In genomic region chr11:1548221-1549070, GRCh38 we compare ENCODE assay signal across 9 cellular contexts. TPM values are rescaled to one million over a fixed set of nuclear protein-coding genes. Genes with fewer than 3 reads are reported as not detected.
DNase-seq lines count a peak whose midpoint lies in the region; ATAC-seq, FAIRE-seq and TF ChIP-seq lines count a peak whose summit lies in the region.
"Had no signal": no experiment of that assay in that cellular context is flagged by ENCODE, and none has a peak within 500 bp of the region (broad histone marks: within the 10 kb centered on the region; RNA-seq: fewer than 3 reads in every experiment).

No MANE protein-coding gene starts in this region.

- H4K8ac ChIP-seq in mesendoderm (ENCODE audit: low read depth, low read length) = no peak overlapping the region

- peak; percentile 76 for DNase-seq in NCI-H510A (lab: John Stamatoyannopoulos, UW)
- DNase-seq in endothelial cell of umbilical vein (ENCODE audit: low read depth, low spot score) = peak; percentile 25
- DNase-seq in mesendoderm = peak; percentile 56
- no peak for DNase-seq in activated CD8-positive, alpha-beta memory T cell treated with anti-CD3 and anti-CD28 coated beads, Interleukin-2, amount 10 ng/mL, durations not matched to agents 7 days and 5 days
- DNase-seq in CD4-positive, alpha-beta memory T cell = no peak

- no peak overlapping the region for H3K4ac ChIP-seq in mesendoderm (ENCODE audit: low read depth, low read length)

- H3K9me3 ChIP-seq in ES-I3 (ENCODE audit: control insufficient read depth, insufficient read depth, low read length) (no peaks in the 10 kb centered on the region), endothelial cell of umbilical vein (replicated peaks; ENCODE audit: control insufficient read depth, insufficient read depth, low read length) (no peaks in the 10 kb centered on the region)
- no peaks in the 10 kb centered on the region for H3K9me3 ChIP-seq in CD4-positive, alpha-beta memory T cell (ENCODE audit: control insufficient read depth in 1 of 2, low read length in 2 of 2)

- BruUV-seq in endothelial cell of umbilical vein (replicated peaks; lab: Mats Ljungman, UMichigan) = no TSS peak

- no peak overlapping the region for H3K4me3 ChIP-seq in endothelial cell of umbilical vein (replicated peaks in 1 of 3; ENCODE audit: insufficient read depth in 1 of 3, low read depth in 1 of 3, low read length in 3 of 3)
- no peak overlapping the region for H3K4me3 ChIP-seq in mesendoderm (ENCODE audit: low read length)
- no peak overlapping the region for H3K4me3 ChIP-seq in CD4-positive, alpha-beta memory T cell (ENCODE audit: low read length in 2 of 2)

- peaks cover 13 to 28% of the 10 kb centered on the region in 2 experiments for H3K27me3 ChIP-seq in endothelial cell of umbilical vein (ENCODE audit: control insufficient read depth in 2 of 2, insufficient read depth in 2 of 2, low read length in 2 of 2)
- H3K27me3 ChIP-seq in mesendoderm (ENCODE audit: insufficient read depth, low read length, poor library complexity) = peaks cover 20% of the 10 kb centered on the region
- H3K27me3 ChIP-seq in CD4-positive, alpha-beta memory T cell (ENCODE audit: insufficient read depth, low read length) = peaks cover 12% of the 10 kb centered on the region

- no peaks in the 10 kb centered on the region for H3K9me1 ChIP-seq in endothelial cell of umbilical vein (replicated peaks; ENCODE audit: control insufficient read depth, extremely low read depth, insufficient read depth, low read length)

- no peak overlapping the region for H3K56ac ChIP-seq in mesendoderm (ENCODE audit: low read length)

- no peak overlapping the region for H2BK15ac ChIP-seq in mesendoderm (replicated peaks; ENCODE audit: low read depth)

- H2BK120ac ChIP-seq in mesendoderm (ENCODE audit: low read depth, low read length) = no peak overlapping the region

- H4K20me1 ChIP-seq in endothelial cell of umbilical vein (replicated peaks; ENCODE audit: control insufficient read depth, extremely low read depth, insufficient read depth, low read length) = no peaks in the 10 kb centered on the region

- no peak overlapping the region for H2BK5ac ChIP-seq in mesendoderm (ENCODE audit: low read length)

- H3K4me2 ChIP-seq in endothelial cell of umbilical vein (ENCODE audit: insufficient read depth, low read length) = no peak overlapping the region
- no peak overlapping the region for H3K4me2 ChIP-seq in mesendoderm (ENCODE audit: low read length)

- intact Hi-C loops in endothelial cell of umbilical vein (cut with micrococcal nuclease) = no loop called here
- intact Hi-C loops in CD4-positive, alpha-beta memory T cell (cut with micrococcal nuclease) = no loop called here

- H3K9ac ChIP-seq in ES-I3 (ENCODE audit: low read depth, low read length) (peak overlapping the region; percentile 40; the same call in 1 of the 2 replicates), endothelial cell of umbilical vein (replicated peaks; ENCODE audit: extremely low read depth, insufficient read depth, low read length) (no peak overlapping the region), mesendoderm (ENCODE audit: low read length) (no peak overlapping the region)

- H3K23ac ChIP-seq in mesendoderm (ENCODE audit: low read length) = no peak overlapping the region

- H3K27ac Mint-ChIP-seq in activated CD8-positive, alpha-beta memory T cell treated with anti-CD3 and anti-CD28 coated beads, Interleukin-2, amount 10 ng/mL, durations not matched to agents 7 days and 5 days = no peak overlapping the region
- peak overlapping the region in 1 of 7 donors; percentile 63 for H3K27ac Mint-ChIP-seq in CD4-positive, alpha-beta memory T cell

- TF ChIP-seq CTCF in endothelial cell of umbilical vein (IDR thresholded peaks at IDR 0.05; ENCODE audit: extremely low read depth in 1 of 2, insufficient read depth in 1 of 2, low read depth in 1 of 2, low read length in 2 of 2) = no peak

- H2AFZ ChIP-seq in endothelial cell of umbilical vein (ENCODE audit: low read depth, low read length) = no peak overlapping the region

- H3K4me1 ChIP-seq in ES-I3 (ENCODE audit: insufficient read depth, low read length) (peaks cover 5% of the 10 kb centered on the region; the same call in 1 of the 2 replicates), endothelial cell of umbilical vein (ENCODE audit: control insufficient read depth, extremely low read depth, insufficient read depth, low read length) (peaks cover 2% of the 10 kb centered on the region), mesendoderm (ENCODE audit: control insufficient read depth, low read depth, low read length) (no peaks in the 10 kb centered on the region)
- H3K4me1 ChIP-seq in CD4-positive, alpha-beta memory T cell (ENCODE audit: insufficient read depth, low read length) = peaks cover 16% of the 10 kb centered on the region

- H4K5ac ChIP-seq in mesendoderm (ENCODE audit: low read length) = no peak overlapping the region

- H3K36me3 ChIP-seq in ES-I3 (ENCODE audit: insufficient read depth, low read length) (no peaks in the 10 kb centered on the region), endothelial cell of umbilical vein (ENCODE audit: control insufficient read depth in 2 of 2, extremely low read depth in 1 of 2, insufficient read depth in 2 of 2, low read length in 2 of 2) (no peaks in the 10 kb centered on the region), mesendoderm (ENCODE audit: control insufficient read depth, insufficient read depth, low read length) (no peaks in the 10 kb centered on the region)
- no peaks in the 10 kb centered on the region for H3K36me3 ChIP-seq in CD4-positive, alpha-beta memory T cell (ENCODE audit: insufficient read depth, low read length)

- no peaks in the 10 kb centered on the region for H3K4me1 Mint-ChIP-seq in activated CD8-positive, alpha-beta memory T cell treated with anti-CD3 and anti-CD28 coated beads, Interleukin-2, amount 10 ng/mL, durations not matched to agents 7 days and 5 days
- H3K4me1 Mint-ChIP-seq in CD4-positive, alpha-beta memory T cell = peaks cover 0 to 10% (median 4%) of the 10 kb centered on the region in 4 donors

- H2AK5ac ChIP-seq in mesendoderm (ENCODE audit: low read length) = no peak overlapping the region

- dilution Hi-C loops in endothelial cell of umbilical vein (cut with MboI; ENCODE audit: extremely low pct_ligation_motif_present, low sequenced_read_pairs) = no loop called here

- no peak overlapping the region for H3K4me3 Mint-ChIP-seq in activated CD8-positive, alpha-beta memory T cell treated with anti-CD3 and anti-CD28 coated beads, Interleukin-2, amount 10 ng/mL, durations not matched to agents 7 days and 5 days
- peak overlapping the region in 3 of 8 donors; percentile 32 to 68 (median 38) for H3K4me3 Mint-ChIP-seq in CD4-positive, alpha-beta memory T cell

- no peaks in the 10 kb centered on the region for H3K9me3 Mint-ChIP-seq in activated CD8-positive, alpha-beta memory T cell treated with anti-CD3 and anti-CD28 coated beads, Interleukin-2, amount 10 ng/mL, durations not matched to agents 7 days and 5 days (ENCODE audit: low read depth)
- peaks cover 0 to 2% (median 0%) of the 10 kb centered on the region in 8 donors for H3K9me3 Mint-ChIP-seq in CD4-positive, alpha-beta memory T cell

- FAIRE-seq in endothelial cell of umbilical vein (lab: Jason Lieb, UNC) = no peak
- FAIRE-seq: endometrium had no signal

- no peaks in the 10 kb centered on the region for H3K79me1 ChIP-seq in mesendoderm (ENCODE audit: low read length)

- no peaks in the 10 kb centered on the region for H3K79me2 ChIP-seq in endothelial cell of umbilical vein (ENCODE audit: control insufficient read depth, insufficient read depth, low read length)
- H3K79me2 ChIP-seq in mesendoderm (ENCODE audit: control insufficient read depth, insufficient read depth, low read length) = no peaks in the 10 kb centered on the region

- H3K36me3 Mint-ChIP-seq in activated CD8-positive, alpha-beta memory T cell treated with anti-CD3 and anti-CD28 coated beads, Interleukin-2, amount 10 ng/mL, durations not matched to agents 7 days and 5 days = no peaks in the 10 kb centered on the region
- H3K36me3 Mint-ChIP-seq in CD4-positive, alpha-beta memory T cell = no peaks in the 10 kb centered on the region

- POLR2A ChIA-PET in endothelial cell of umbilical vein (lab: Charles Lee) = interaction anchor here (0.6 kb wide), 1 partner anchor 513 kb away, joined by 4 read pairs; no protein-coding TSS in a partner anchor
- POLR2A ChIA-PET in CD4-positive, alpha-beta memory T cell (lab: Charles Lee; ENCODE audit: partially characterized antibody) = interaction anchor here (3.9 kb wide), 1 partner anchor 24 kb away, joined by 54 read pairs; the partner anchor contains the start of gene DUSP8

- no CpG with 5 or more reads among the region's 34 CpGs for WGBS in mesendoderm (ENCODE audit: extremely low coverage, insufficient coverage, low lambda C conversion rate)

- CTCF ChIA-PET in endothelial cell of umbilical vein (lab: Charles Lee) = interaction anchor here (1.4 to 9.8 kb wide), 5 partner anchors 10 to 104 kb away, joined by 4 to 313 read pairs (median 12); no protein-coding TSS in a partner anchor
- CTCF ChIA-PET in activated CD8-positive, alpha-beta memory T cell treated with anti-CD3 and anti-CD28 coated beads, Interleukin-2, amount 10 ng/mL, durations not matched to agents 7 days and 5 days (lab: Charles Lee) = interaction anchor here (1.3 to 4.4 kb wide), 3 partner anchors 11 to 26 kb away, joined by 3 to 64 read pairs (median 5); no protein-coding TSS in a partner anchor
- CTCF ChIA-PET in CD4-positive, alpha-beta memory T cell (lab: Charles Lee; ENCODE audit: partially characterized antibody) = interaction anchor here (1.7 to 3.7 kb wide), 3 partner anchors 26 to 40 kb away, joined by 5 to 54 read pairs (median 5); no protein-coding TSS in a partner anchor

- H3K18ac ChIP-seq in mesendoderm (ENCODE audit: low read length) = no peak overlapping the region

- H3K27ac ChIP-seq in endothelial cell of umbilical vein (ENCODE audit: insufficient read depth, low read depth, low read length) = no peak overlapping the region
- no peak overlapping the region for H3K27ac ChIP-seq in mesendoderm (ENCODE audit: low read depth, low read length)
- H3K27ac ChIP-seq in CD4-positive, alpha-beta memory T cell (ENCODE audit: low read depth, low read length) = no peak overlapping the region

- H3K27me3 Mint-ChIP-seq in activated CD8-positive, alpha-beta memory T cell treated with anti-CD3 and anti-CD28 coated beads, Interleukin-2, amount 10 ng/mL, durations not matched to agents 7 days and 5 days = peaks cover 35% of the 10 kb centered on the region
- H3K27me3 Mint-ChIP-seq in CD4-positive, alpha-beta memory T cell = peaks cover 7 to 19% of the 10 kb centered on the region in 2 donors

- no peak for ATAC-seq in HG03095 (IDR thresholded peaks at IDR 0.05; ENCODE audit: unreplicated experiment)
- ATAC-seq in activated CD8-positive, alpha-beta memory T cell treated with anti-CD3 and anti-CD28 coated beads, Interleukin-2, amount 10 ng/mL, durations not matched to agents 7 days and 5 days = no peak
- no peak for ATAC-seq in GM19324 (IDR thresholded peaks at IDR 0.05; ENCODE audit: low FRiP score, unreplicated experiment)

- TF ChIP-seq POLR2A in endothelial cell of umbilical vein (IDR thresholded peaks at IDR 0.05; ENCODE audit: low read depth, low read length) = no peak

RNA-seq across cellular contexts. Expression of gene DUSP8, which starts 23.6 kb away (rescaled TPM):
- total RNA-seq in endothelial cell of umbilical vein = 5.9 and 8.7 TPM in 2 replicates
- 4.6 and 6.0 TPM in 2 replicates for polyA plus RNA-seq in endothelial cell of umbilical vein
- 5.1 and 6.6 TPM in 2 replicates for polyA plus RNA-seq in endothelial cell of umbilical vein (2011; cell fraction: cytosol; rRNA removed)
- 13.2 and 16.4 TPM in 2 replicates for polyA plus RNA-seq in endothelial cell of umbilical vein (2011; cell fraction: nucleus; rRNA removed)
- polyA plus RNA-seq in endothelial cell of umbilical vein (2012) = 4.3 and 11.1 TPM in 2 replicates
- polyA minus RNA-seq in endothelial cell of umbilical vein = 2.1 and 6.7 TPM in 2 replicates
- 6.1 TPM for polyA minus RNA-seq in endothelial cell of umbilical vein (2011; cell fraction: cytosol; rRNA and poly(A)+ RNA removed)
- 2.9 and 3.4 TPM in 2 replicates for polyA minus RNA-seq in endothelial cell of umbilical vein (2011; cell fraction: nucleus; rRNA and poly(A)+ RNA removed)
- polyA plus RNA-seq in mesendoderm (2013, experiment 1 of 2) = 12.2 TPM
- polyA plus RNA-seq in mesendoderm (2013, experiment 2 of 2) = 11.3 TPM
- total RNA-seq in activated CD8-positive, alpha-beta memory T cell treated with anti-CD3 and anti-CD28 coated beads, Interleukin-2, amount 10 ng/mL, durations not matched to agents 7 days and 5 days = 1 to 10 TPM in 1 of 2 experiments, under 1 TPM in 1; 0.50 to 1.1 TPM
- 1 to 10 TPM; 5.8 TPM for total RNA-seq in CD4-positive, alpha-beta memory T cell
- polyA plus RNA-seq in CD4-positive, alpha-beta memory T cell = 1 to 10 TPM in 1 of 2 donors, not detected in 1; 1.5 TPM

RNA-seq across cellular contexts. Expression of gene KRTAP5-1, which starts 36.6 kb away (rescaled TPM):
- total RNA-seq in endothelial cell of umbilical vein = not detected in 2 replicates
- not detected in 2 replicates for polyA plus RNA-seq in endothelial cell of umbilical vein
- not detected in 2 replicates for polyA plus RNA-seq in endothelial cell of umbilical vein (2011; cell fraction: cytosol; rRNA removed)
- polyA plus RNA-seq in endothelial cell of umbilical vein (2011; cell fraction: nucleus; rRNA removed) = not detected in 2 replicates
- polyA plus RNA-seq in endothelial cell of umbilical vein (2012) = not detected in 2 replicates
- polyA minus RNA-seq in endothelial cell of umbilical vein = not detected in 2 replicates
- not detected for polyA minus RNA-seq in endothelial cell of umbilical vein (2011; cell fraction: cytosol; rRNA and poly(A)+ RNA removed)
- polyA minus RNA-seq in endothelial cell of umbilical vein (2011; cell fraction: nucleus; rRNA and poly(A)+ RNA removed) = not detected in 2 replicates
- polyA plus RNA-seq in mesendoderm (2013, experiment 1 of 2) = not detected
- polyA plus RNA-seq in mesendoderm (2013, experiment 2 of 2) = not detected
- total RNA-seq in activated CD8-positive, alpha-beta memory T cell treated with anti-CD3 and anti-CD28 coated beads, Interleukin-2, amount 10 ng/mL, durations not matched to agents 7 days and 5 days = not detected
- total RNA-seq in CD4-positive, alpha-beta memory T cell = not detected
- under 1 TPM in 1 of 2 donors, not detected in 1; 0.29 TPM for polyA plus RNA-seq in CD4-positive, alpha-beta memory T cell

RNA-seq across cellular contexts. Expression of gene KRTAP5-2, which starts 49.6 kb away (rescaled TPM):
- total RNA-seq in endothelial cell of umbilical vein = not detected in 2 replicates
- polyA plus RNA-seq in endothelial cell of umbilical vein = not detected in 2 replicates
- polyA plus RNA-seq in endothelial cell of umbilical vein (2011; cell fraction: cytosol; rRNA removed) = not detected in 2 replicates
- not detected in 2 replicates for polyA plus RNA-seq in endothelial cell of umbilical vein (2011; cell fraction: nucleus; rRNA removed)
- polyA plus RNA-seq in endothelial cell of umbilical vein (2012) = not detected in 2 replicates
- not detected in 2 replicates for polyA minus RNA-seq in endothelial cell of umbilical vein
- polyA minus RNA-seq in endothelial cell of umbilical vein (2011; cell fraction: cytosol; rRNA and poly(A)+ RNA removed) = not detected
- not detected in 2 replicates for polyA minus RNA-seq in endothelial cell of umbilical vein (2011; cell fraction: nucleus; rRNA and poly(A)+ RNA removed)
- polyA plus RNA-seq in mesendoderm (2013, experiment 1 of 2) = not detected
- not detected for polyA plus RNA-seq in mesendoderm (2013, experiment 2 of 2)
- total RNA-seq in activated CD8-positive, alpha-beta memory T cell treated with anti-CD3 and anti-CD28 coated beads, Interleukin-2, amount 10 ng/mL, durations not matched to agents 7 days and 5 days = not detected
- total RNA-seq in CD4-positive, alpha-beta memory T cell = not detected
- not detected for polyA plus RNA-seq in CD4-positive, alpha-beta memory T cell

RNA-seq across cellular contexts. Expression of gene KRTAP5-3, which starts 59.8 kb away (rescaled TPM):
- total RNA-seq in endothelial cell of umbilical vein = not detected in 2 replicates
- not detected in 2 replicates for polyA plus RNA-seq in endothelial cell of umbilical vein
- not detected in 2 replicates for polyA plus RNA-seq in endothelial cell of umbilical vein (2011; cell fraction: cytosol; rRNA removed)
- not detected in 2 replicates for polyA plus RNA-seq in endothelial cell of umbilical vein (2011; cell fraction: nucleus; rRNA removed)
- not detected in 2 replicates for polyA plus RNA-seq in endothelial cell of umbilical vein (2012)
- not detected in 2 replicates for polyA minus RNA-seq in endothelial cell of umbilical vein
- polyA minus RNA-seq in endothelial cell of umbilical vein (2011; cell fraction: cytosol; rRNA and poly(A)+ RNA removed) = not detected
- polyA minus RNA-seq in endothelial cell of umbilical vein (2011; cell fraction: nucleus; rRNA and poly(A)+ RNA removed) = not detected in 2 replicates
- polyA plus RNA-seq in mesendoderm (2013, experiment 1 of 2) = not detected
- not detected for polyA plus RNA-seq in mesendoderm (2013, experiment 2 of 2)
- total RNA-seq in activated CD8-positive, alpha-beta memory T cell treated with anti-CD3 and anti-CD28 coated beads, Interleukin-2, amount 10 ng/mL, durations not matched to agents 7 days and 5 days = not detected
- not detected for total RNA-seq in CD4-positive, alpha-beta memory T cell
- not detected for polyA plus RNA-seq in CD4-positive, alpha-beta memory T cell

Comparison
In these comparisons a context has a peak if more than half of its experiments do, and no peak if none do; other contexts are left out.
1. DNase-seq: peak in NCI-H510A (single experiment), endothelial cell of umbilical vein (single experiment) and mesendoderm (single experiment); none in activated CD8-positive, alpha-beta memory T cell treated with anti-CD3 and anti-CD28 coated beads, Interleukin-2, amount 10 ng/mL, durations not matched to agents 7 days and 5 days (single experiment) and CD4-positive, alpha-beta memory T cell (0 of 5).